In the genomic region with DNA sequence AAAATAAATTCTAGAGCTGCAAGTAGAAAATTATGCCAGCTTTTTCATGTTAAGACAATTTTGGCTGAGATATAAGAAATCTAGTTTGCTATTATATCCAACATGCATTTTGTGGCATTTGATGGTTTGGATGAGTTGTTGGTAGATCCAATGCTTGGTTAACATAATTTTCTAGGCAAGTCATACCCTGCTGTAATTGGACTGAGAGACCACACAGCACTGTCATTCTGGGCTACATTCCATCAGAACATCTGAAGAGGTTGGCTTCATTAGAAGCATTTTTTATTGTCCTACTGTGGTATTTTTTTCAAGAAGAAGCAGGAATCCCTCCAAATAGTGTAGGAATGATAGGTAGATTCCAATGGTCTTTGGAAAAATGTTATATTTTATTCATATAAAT, we compare ENCODE assay signal across 28 cellular contexts.
"Had no signal": no experiment of that assay in that cellular context is flagged by ENCODE, and none has a peak within 500 bp of the region (broad histone marks: within the 10 kb centered on the region; RNA-seq: fewer than 3 reads in every experiment).

No MANE protein-coding gene starts in this region.

- DNase-seq: colonic mucosa; cortex of kidney; dermis blood vessel endothelial cell; dorsolateral prefrontal cortex; effector CD4-positive, alpha-beta T cell; effector CD8-positive, alpha-beta T cell; effector memory CD4-positive, alpha-beta T cell; effector memory CD8-positive, alpha-beta T cell; endodermal cell; erythroblast; esophagus squamous epithelium; foreskin fibroblast; foreskin keratinocyte; foreskin melanocyte; gastrocnemius medialis; glutamatergic neuron; head of caudate nucleus; heart left ventricle; heart right ventricle had no signal

- FAIRE-seq: endometrium, endothelial cell of umbilical vein, frontal cortex had no signal

- H3K9me3 Mint-ChIP-seq: dendritic cell treated with granulocyte-macrophage colony-stimulating factor and Interleukin-4, amounts not matched to agents 40 ng/mL and 50 ng/mL, for 4 days; endodermal cell had no signal

- ATAC-seq: effector memory CD8-positive, alpha-beta T cell; esophagus mucosa; foreskin keratinocyte; gastrocnemius medialis; gastroesophageal sphincter; heart left ventricle; heart right ventricle had no signal

- H3K36me3 ChIP-seq: colonic mucosa, esophagus muscularis mucosa, esophagus squamous epithelium, gastrocnemius medialis, gastroesophageal sphincter, heart left ventricle, heart right ventricle had no signal

- H3K4me3 Mint-ChIP-seq: dendritic cell treated with granulocyte-macrophage colony-stimulating factor and Interleukin-4, amounts not matched to agents 40 ng/mL and 50 ng/mL, for 4 days; effector memory CD8-positive, alpha-beta T cell; endodermal cell had no signal

- H3K4me1 Mint-ChIP-seq: endodermal cell had no signal

- H3K27me3 ChIP-seq: colonic mucosa, dorsolateral prefrontal cortex, esophagus muscularis mucosa, esophagus squamous epithelium, foreskin keratinocyte, gastrocnemius medialis, gastroesophageal sphincter, heart left ventricle, heart right ventricle, hepatocyte had no signal

- H3K27ac Mint-ChIP-seq: dendritic cell treated with granulocyte-macrophage colony-stimulating factor and Interleukin-4, amounts not matched to agents 40 ng/mL and 50 ng/mL, for 4 days; effector memory CD8-positive, alpha-beta T cell; endodermal cell had no signal

- H3K9me3 ChIP-seq: colonic mucosa, esophagus muscularis mucosa, esophagus squamous epithelium, gastrocnemius medialis, gastroesophageal sphincter, heart left ventricle, heart right ventricle had no signal

- H3K4me3 ChIP-seq: colonic mucosa, coronary artery, dorsolateral prefrontal cortex, esophagus muscularis mucosa, esophagus squamous epithelium, gastrocnemius medialis, gastroesophageal sphincter, heart left ventricle, heart right ventricle, hepatocyte had no signal

- H3K27me3 Mint-ChIP-seq: dendritic cell treated with granulocyte-macrophage colony-stimulating factor and Interleukin-4, amounts not matched to agents 40 ng/mL and 50 ng/mL, for 4 days; effector memory CD8-positive, alpha-beta T cell had no signal
